In genomic region chr1:173330952-173331548, GRCh38 we compare ENCODE assay signal across 1 cellular context.
TF ChIP-seq lines count a peak whose summit lies in the region.
"Not testable (repeated sequence)": the region's sequence is repeated elsewhere in the genome, so short reads cannot be mapped to it uniquely, and the experiment has no call there.

No MANE protein-coding gene starts in this region.

TF ChIP-seq in K562, 482 proteins besides CTCF, POLR2A, EP300 and RAD21 (continued from another document):
- TF ChIP-seq, protein P1, sequence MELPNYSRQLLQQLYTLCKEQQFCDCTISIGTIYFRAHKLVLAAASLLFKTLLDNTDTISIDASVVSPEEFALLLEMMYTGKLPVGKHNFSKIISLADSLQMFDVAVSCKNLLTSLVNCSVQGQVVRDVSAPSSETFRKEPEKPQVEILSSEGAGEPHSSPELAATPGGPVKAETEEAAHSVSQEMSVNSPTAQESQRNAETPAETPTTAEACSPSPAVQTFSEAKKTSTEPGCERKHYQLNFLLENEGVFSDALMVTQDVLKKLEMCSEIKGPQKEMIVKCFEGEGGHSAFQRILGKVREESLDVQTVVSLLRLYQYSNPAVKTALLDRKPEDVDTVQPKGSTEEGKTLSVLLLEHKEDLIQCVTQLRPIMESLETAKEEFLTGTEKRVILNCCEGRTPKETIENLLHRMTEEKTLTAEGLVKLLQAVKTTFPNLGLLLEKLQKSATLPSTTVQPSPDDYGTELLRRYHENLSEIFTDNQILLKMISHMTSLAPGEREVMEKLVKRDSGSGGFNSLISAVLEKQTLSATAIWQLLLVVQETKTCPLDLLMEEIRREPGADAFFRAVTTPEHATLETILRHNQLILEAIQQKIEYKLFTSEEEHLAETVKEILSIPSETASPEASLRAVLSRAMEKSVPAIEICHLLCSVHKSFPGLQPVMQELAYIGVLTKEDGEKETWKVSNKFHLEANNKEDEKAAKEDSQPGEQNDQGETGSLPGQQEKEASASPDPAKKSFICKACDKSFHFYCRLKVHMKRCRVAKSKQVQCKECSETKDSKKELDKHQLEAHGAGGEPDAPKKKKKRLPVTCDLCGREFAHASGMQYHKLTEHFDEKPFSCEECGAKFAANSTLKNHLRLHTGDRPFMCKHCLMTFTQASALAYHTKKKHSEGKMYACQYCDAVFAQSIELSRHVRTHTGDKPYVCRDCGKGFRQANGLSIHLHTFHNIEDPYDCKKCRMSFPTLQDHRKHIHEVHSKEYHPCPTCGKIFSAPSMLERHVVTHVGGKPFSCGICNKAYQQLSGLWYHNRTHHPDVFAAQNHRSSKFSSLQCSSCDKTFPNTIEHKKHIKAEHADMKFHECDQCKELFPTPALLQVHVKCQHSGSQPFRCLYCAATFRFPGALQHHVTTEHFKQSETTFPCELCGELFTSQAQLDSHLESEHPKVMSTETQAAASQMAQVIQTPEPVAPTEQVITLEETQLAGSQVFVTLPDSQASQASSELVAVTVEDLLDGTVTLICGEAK (IDR thresholded peaks at IDR 0.05), result 0 out of 2 replicates have a peak, but pooled peaks have one; percentile 4
- TF ChIP-seq, protein P1 (CRISPR knock-in tag; IDR thresholded peaks at IDR 0.05), result not testable (repeated sequence)
- TF ChIP-seq GTF2A2 (tag; IDR thresholded peaks at IDR 0.05), result 0 out of 2 replicates have a peak, but pooled peaks have one; percentile 60
- peak; percentile 50; the same call in 1 of the 2 replicates for TF ChIP-seq ADNP (tag; IDR thresholded peaks at IDR 0.05)
- TF ChIP-seq MEIS2 (IDR thresholded peaks at IDR 0.05; ENCODE audit: partially characterized antibody), result peak; percentile 2
- TF ChIP-seq ARID1B (IDR thresholded peaks at IDR 0.05), result 0 out of 2 replicates have a peak, but pooled peaks have one; percentile 25
- TF ChIP-seq AFF1 (IDR thresholded peaks at IDR 0.05; ENCODE audit: low read depth in 1 of 2, partially characterized antibody in 2 of 2), result peak; percentile 7 to 17
- peak; percentile 56 for TF ChIP-seq ETS2 (tag; IDR thresholded peaks at IDR 0.05; ENCODE audit: borderline replicate concordance, poor library complexity, severe bottlenecking)
- TF ChIP-seq, protein P2, sequence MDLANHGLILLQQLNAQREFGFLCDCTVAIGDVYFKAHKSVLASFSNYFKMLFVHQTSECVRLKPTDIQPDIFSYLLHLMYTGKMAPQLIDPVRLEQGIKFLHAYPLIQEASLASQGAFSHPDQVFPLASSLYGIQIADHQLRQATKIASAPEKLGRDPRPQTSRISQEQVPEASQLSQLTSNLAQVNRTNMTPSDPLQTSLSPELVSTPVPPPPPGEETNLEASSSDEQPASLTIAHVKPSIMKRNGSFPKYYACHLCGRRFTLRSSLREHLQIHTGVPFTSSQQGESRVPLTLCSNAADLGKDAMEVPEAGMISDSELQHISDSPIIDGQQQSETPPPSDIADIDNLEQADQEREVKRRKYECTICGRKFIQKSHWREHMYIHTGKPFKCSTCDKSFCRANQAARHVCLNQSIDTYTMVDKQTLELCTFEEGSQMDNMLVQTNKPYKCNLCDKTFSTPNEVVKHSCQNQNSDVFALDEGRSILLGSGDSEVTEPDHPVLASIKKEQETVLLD (IDR thresholded peaks at IDR 0.05), result 0 out of 2 replicates have a peak, but pooled peaks have one; percentile 18
- 0 out of 2 replicates have a peak, but pooled peaks have one; percentile 3 for TF ChIP-seq ARID2 (IDR thresholded peaks at IDR 0.05)
- TF ChIP-seq GABPA (tag; conservative IDR thresholded peaks at IDR 0.05; ENCODE audit: low read depth), result 0 out of 2 replicates have a peak, but pooled peaks have one; percentile 11
- peak; percentile 6 for TF ChIP-seq ASH1L (IDR thresholded peaks at IDR 0.05; ENCODE audit: borderline replicate concordance, low read depth, partially characterized antibody)
- peak; percentile 38; the same call in 1 of the 2 replicates for TF ChIP-seq ZNF512 (tag; IDR thresholded peaks at IDR 0.05)
- 0 out of 2 replicates have a peak, but pooled peaks have one; percentile 13 for TF ChIP-seq ZBTB12 (CRISPR knock-in tag; IDR thresholded peaks at IDR 0.05)
- peak; percentile 1; the same call in 1 of the 2 replicates for TF ChIP-seq HINFP (tag; conservative IDR thresholded peaks at IDR 0.05; ENCODE audit: low read depth)
- TF ChIP-seq ATF3 (IDR thresholded peaks at IDR 0.05), result peak; percentile 15; the same call in 1 of the 2 replicates
- TF ChIP-seq ATF3 (CRISPR knock-in tag; conservative IDR thresholded peaks at IDR 0.05), result not testable (repeated sequence)
- peak; percentile 56; the same call in 1 of the 2 replicates for TF ChIP-seq SPI1 (IDR thresholded peaks at IDR 0.05; ENCODE audit: borderline replicate concordance, low read depth, low read length)
